8 cellular contexts compared by ENCODE assay signal in genomic region chr10:75165684-75166622, GRCh38. TPM values are rescaled to one million over a fixed set of nuclear protein-coding genes. Genes with fewer than 3 reads are reported as not detected.
DNase-seq lines count a peak whose midpoint lies in the region; ATAC-seq and TF ChIP-seq lines count a peak whose summit lies in the region.

No MANE protein-coding gene starts in this region.

- no peak overlapping the region for H3K27ac ChIP-seq in CD8-positive, alpha-beta T cell (ENCODE audit: low read depth, low read length)
- H3K27ac ChIP-seq in WERI-Rb-1 (no peak overlapping the region), neuronal stem cell (replicated peaks; ENCODE audit: low read length) (no peak overlapping the region)

- peaks cover 48% of the 10 kb centered on the region for H3K4me1 Mint-ChIP-seq in CD8-positive, alpha-beta T cell (ENCODE audit: low read depth)

- no peaks in the 10 kb centered on the region for H3K9me3 ChIP-seq in CD8-positive, alpha-beta T cell (ENCODE audit: low read length)
- no peaks in the 10 kb centered on the region for H3K9me3 ChIP-seq in WERI-Rb-1 (ENCODE audit: severe bottlenecking)
- H3K9me3 ChIP-seq in neuronal stem cell (replicated peaks in 1 of 2; ENCODE audit: control insufficient read depth in 2 of 2, insufficient read depth in 1 of 2, low read depth in 1 of 2, low read length in 2 of 2) = no peaks in the 10 kb centered on the region

- peaks cover 19% of the 10 kb centered on the region for H3K36me3 Mint-ChIP-seq in CD8-positive, alpha-beta T cell

- CTCF ChIA-PET in CD8-positive, alpha-beta T cell (lab: Charles Lee) = interaction anchor here (0.8 to 1.6 kb wide), 4 partner anchors 11 to 69 kb away, joined by 3 to 5 read pairs (median 3); no protein-coding TSS in a partner anchor

- no peak for DNase-seq in CD8-positive, alpha-beta T cell
- DNase-seq in amniotic epithelial cell (ENCODE audit: low read depth) = peak; percentile 76
- no peak for DNase-seq in WERI-Rb-1
- DNase-seq in HUDEP-2 (lab: John Stamatoyannopoulos, UW; ENCODE audit: unreplicated experiment in 76 of 76) = no peak
- DNase-seq in NCI-H82 (lab: John Stamatoyannopoulos, UW) = no peak
- no peak for DNase-seq in neuronal stem cell (ENCODE audit: low spot score)

- POLR2A ChIA-PET in CD8-positive, alpha-beta T cell (lab: Charles Lee) = interaction anchor here (1.0 to 2.6 kb wide), 4 partner anchors 19 to 68 kb away, joined by 3 to 9 read pairs (median 3); partner anchors contain the start of gene VDAC2

- no peak for TF ChIP-seq CTCF in CD8-positive, alpha-beta T cell (IDR thresholded peaks at IDR 0.05)
- no peak for TF ChIP-seq CTCF in WERI-Rb-1 (IDR thresholded peaks at IDR 0.05; ENCODE audit: low read depth, low read length)

- peaks cover 24% of the 10 kb centered on the region for H3K4me1 ChIP-seq in CD8-positive, alpha-beta T cell (ENCODE audit: insufficient read depth, low read length)
- no peaks in the 10 kb centered on the region for H3K4me1 ChIP-seq in neuronal stem cell (ENCODE audit: control insufficient read depth in 2 of 2, insufficient read depth in 1 of 2, low read depth in 1 of 2, low read length in 2 of 2)

- H3K9me3 Mint-ChIP-seq in CD8-positive, alpha-beta T cell = no peaks in the 10 kb centered on the region

- no peak overlapping the region for H3K23ac ChIP-seq in neuronal stem cell (ENCODE audit: low read depth, low read length, poor library complexity)

- WGBS in neuronal stem cell (ENCODE audit: extremely low coverage in 2 of 2, insufficient read length in 2 of 2, insufficient replicate concordance in 1 of 2), 2 donors = no CpG with 5 or more reads among the region's 2 CpGs

- no peak overlapping the region for H2BK12ac ChIP-seq in neuronal stem cell (ENCODE audit: low read length)

- intact Hi-C loops in CD8-positive, alpha-beta T cell (cut with DNase I, micrococcal nuclease) = loop anchor here in 1 of 2 experiments (10.0 kb wide), 1 partner anchor 51 kb away; the partner anchor contains the start of gene SAMD8

- peak overlapping the region; percentile 72 for H3K4me3 Mint-ChIP-seq in CD8-positive, alpha-beta T cell

- no peaks in the 10 kb centered on the region for H3K27me3 Mint-ChIP-seq in CD8-positive, alpha-beta T cell (ENCODE audit: low read depth)

- ATAC-seq in CD8-positive, alpha-beta T cell = peak; percentile 58
- ATAC-seq in GM19452 (IDR thresholded peaks at IDR 0.05; ENCODE audit: unreplicated experiment) = peak; percentile 92
- ATAC-seq in HG03469 (IDR thresholded peaks at IDR 0.05; ENCODE audit: unreplicated experiment) = peak; percentile 89

- no peak overlapping the region for H2BK5ac ChIP-seq in neuronal stem cell (ENCODE audit: low read length)

- H3K4ac ChIP-seq in neuronal stem cell (ENCODE audit: low read length) = no peak overlapping the region

- no peaks in the 10 kb centered on the region for H3K36me3 ChIP-seq in CD8-positive, alpha-beta T cell (ENCODE audit: insufficient read depth, low read length)
- H3K36me3 ChIP-seq in WERI-Rb-1 (peaks cover 21% of the 10 kb centered on the region), neuronal stem cell (replicated peaks in 1 of 2; ENCODE audit: control insufficient read depth in 2 of 2, insufficient read depth in 2 of 2, low read length in 2 of 2) (peaks cover 4 to 35% of the 10 kb centered on the region in 2 donors)

- H2BK15ac ChIP-seq in neuronal stem cell (ENCODE audit: low read length) = no peak overlapping the region

- H3K27me3 ChIP-seq in CD8-positive, alpha-beta T cell (ENCODE audit: insufficient read depth, low read length) = no peaks in the 10 kb centered on the region
- no peaks in the 10 kb centered on the region for H3K27me3 ChIP-seq in WERI-Rb-1 (ENCODE audit: insufficient read depth, low read depth, severe bottlenecking)
- no peaks in the 10 kb centered on the region for H3K27me3 ChIP-seq in neuronal stem cell (ENCODE audit: control insufficient read depth in 3 of 3, insufficient read depth in 3 of 3, low read depth in 1 of 3, low read length in 3 of 3)

- H3K18ac ChIP-seq in neuronal stem cell (ENCODE audit: low read length) = no peak overlapping the region

- peaks cover 4% of the 10 kb centered on the region for H3K79me1 ChIP-seq in neuronal stem cell (ENCODE audit: low read depth, low read length)

- H3K27ac Mint-ChIP-seq in CD8-positive, alpha-beta T cell = peak overlapping the region; percentile 89

- H4K8ac ChIP-seq in neuronal stem cell (ENCODE audit: low read depth, low read length) = no peak overlapping the region

- no peak overlapping the region for H2AK5ac ChIP-seq in neuronal stem cell (ENCODE audit: low read depth, low read length)

- H3K4me2 ChIP-seq in neuronal stem cell (ENCODE audit: insufficient read depth, low read length, poor library complexity, severe bottlenecking) = no peak overlapping the region

- H2AFZ ChIP-seq in neuronal stem cell (ENCODE audit: low read length) = no peak overlapping the region

- no peak overlapping the region for H4K91ac ChIP-seq in neuronal stem cell (ENCODE audit: low read depth, low read length, poor library complexity)

- H3K4me3 ChIP-seq in CD8-positive, alpha-beta T cell (ENCODE audit: low read depth, low read length) = no peak overlapping the region
- H3K4me3 ChIP-seq in WERI-Rb-1 (ENCODE audit: low read depth, low read length) (no peak overlapping the region), neuronal stem cell (ENCODE audit: low read length in 2 of 2) (no peak overlapping the region)

- no peak overlapping the region for H2BK120ac ChIP-seq in neuronal stem cell (ENCODE audit: low read depth, low read length)

- no peak overlapping the region for H3K9ac ChIP-seq in neuronal stem cell (ENCODE audit: low read depth, low read length, poor library complexity)

- H3K14ac ChIP-seq in neuronal stem cell (ENCODE audit: low read length) = no peak overlapping the region

RNA-seq across cellular contexts. Expression of gene VDAC2, which starts 44.6 kb away (rescaled TPM):
- total RNA-seq in CD8-positive, alpha-beta T cell = 100 to 1,000 TPM; 184 to 187 TPM
- polyA plus RNA-seq in neuronal stem cell (2013, experiment 1 of 2) = 164 TPM
- polyA plus RNA-seq in neuronal stem cell (2013, experiment 2 of 2) = 167 TPM

RNA-seq across cellular contexts. Expression of gene SAMD8, which starts 54.5 kb away (rescaled TPM):
- total RNA-seq in CD8-positive, alpha-beta T cell = 10 to 100 TPM; 41.2 to 41.4 TPM
- 11.4 TPM for polyA plus RNA-seq in neuronal stem cell (2013, experiment 1 of 2)
- 12.2 TPM for polyA plus RNA-seq in neuronal stem cell (2013, experiment 2 of 2)
